ENCODE assay signal across 8 cellular contexts in the genomic region with DNA sequence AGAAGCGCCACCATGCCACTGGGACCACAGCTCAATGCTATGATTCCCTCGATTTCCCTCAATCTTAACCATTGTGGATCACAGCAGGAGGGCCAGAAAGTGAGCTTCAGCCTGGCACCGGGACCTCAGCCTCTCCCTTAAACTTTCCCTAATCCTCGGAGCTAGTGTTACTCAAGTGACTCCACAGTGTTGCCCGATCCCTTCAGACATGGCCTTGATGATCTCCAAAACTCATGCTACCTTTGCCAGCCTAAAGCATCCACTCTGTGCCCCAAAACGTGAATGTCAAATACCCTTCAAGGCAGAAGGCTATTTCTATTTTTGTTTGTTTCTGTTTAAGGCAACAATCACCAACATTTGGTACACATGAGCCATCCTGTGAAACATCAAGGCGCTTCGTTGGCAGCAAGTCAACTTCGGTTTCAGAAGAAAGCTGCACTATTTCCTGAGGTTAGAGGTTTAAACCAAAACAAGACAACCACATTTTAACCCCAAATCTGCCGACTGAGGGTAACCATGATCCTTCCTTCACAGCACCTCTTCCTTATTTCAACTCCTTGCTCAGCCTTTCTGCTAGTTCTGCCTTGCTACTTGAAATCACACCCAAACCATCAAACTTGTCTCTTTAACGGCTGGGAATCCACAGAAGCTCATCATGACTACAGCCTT.
DNase-seq lines count a peak whose midpoint lies in the region; ATAC-seq, FAIRE-seq and TF ChIP-seq lines count a peak whose summit lies in the region.

No MANE protein-coding gene starts in this region.

- TF ChIP-seq POLR2A in breast epithelium (IDR thresholded peaks at IDR 0.05) = no peak

- ATAC-seq in HG02870 (IDR thresholded peaks at IDR 0.05; ENCODE audit: unreplicated experiment) = peak; percentile 67
- peak; percentile 89 for ATAC-seq in stimulated activated effector memory CD8-positive, alpha-beta T cell treated with anti-CD3 and anti-CD28 coated beads, Interleukin-12 subunit alpha, Interleukin-12 subunit beta, amount 100 ng/mL, for 72 hours

- peak overlapping the region; percentile 82 for H3K4me3 Mint-ChIP-seq in T-helper 2 cell treated with Interferon-gamma antibody and Interleukin-4, amounts not matched to agents 5 μg/mL and 100 μg/mL, for 36 hours
- H3K4me3 Mint-ChIP-seq in dendritic cell treated with granulocyte-macrophage colony-stimulating factor and Interleukin-4, amounts not matched to agents 40 ng/mL and 50 ng/mL, for 4 days = peak overlapping the region; percentile 47
- peak overlapping the region; percentile 62 for H3K4me3 Mint-ChIP-seq in stimulated activated effector memory CD8-positive, alpha-beta T cell treated with anti-CD3 and anti-CD28 coated beads, Interleukin-12 subunit alpha, Interleukin-12 subunit beta, amount 100 ng/mL, for 72 hours

- H3K27me3 Mint-ChIP-seq in T-helper 2 cell treated with Interferon-gamma antibody and Interleukin-4, amounts not matched to agents 5 μg/mL and 100 μg/mL, for 36 hours (ENCODE audit: low read depth) = no peaks in the 10 kb centered on the region
- H3K27me3 Mint-ChIP-seq in dendritic cell treated with granulocyte-macrophage colony-stimulating factor and Interleukin-4, amounts not matched to agents 40 ng/mL and 50 ng/mL, for 4 days = no peaks in the 10 kb centered on the region

- no peaks in the 10 kb centered on the region for H3K9me3 Mint-ChIP-seq in T-helper 2 cell treated with Interferon-gamma antibody and Interleukin-4, amounts not matched to agents 5 μg/mL and 100 μg/mL, for 36 hours
- H3K9me3 Mint-ChIP-seq in dendritic cell treated with granulocyte-macrophage colony-stimulating factor and Interleukin-4, amounts not matched to agents 40 ng/mL and 50 ng/mL, for 4 days = no peaks in the 10 kb centered on the region
- no peaks in the 10 kb centered on the region for H3K9me3 Mint-ChIP-seq in stimulated activated effector memory CD8-positive, alpha-beta T cell treated with anti-CD3 and anti-CD28 coated beads, Interleukin-12 subunit alpha, Interleukin-12 subunit beta, amount 100 ng/mL, for 72 hours

- peaks cover 71% of the 10 kb centered on the region for H3K4me1 Mint-ChIP-seq in T-helper 2 cell treated with Interferon-gamma antibody and Interleukin-4, amounts not matched to agents 5 μg/mL and 100 μg/mL, for 36 hours (ENCODE audit: low read depth)
- H3K4me1 Mint-ChIP-seq in dendritic cell treated with granulocyte-macrophage colony-stimulating factor and Interleukin-4, amounts not matched to agents 40 ng/mL and 50 ng/mL, for 4 days (ENCODE audit: low read depth) = peaks cover 59% of the 10 kb centered on the region
- H3K4me1 Mint-ChIP-seq in stimulated activated effector memory CD8-positive, alpha-beta T cell treated with anti-CD3 and anti-CD28 coated beads, Interleukin-12 subunit alpha, Interleukin-12 subunit beta, amount 100 ng/mL, for 72 hours = peaks cover 49% of the 10 kb centered on the region

- H3K4me1 ChIP-seq in right atrium auricular region (no peaks in the 10 kb centered on the region), breast epithelium (no peaks in the 10 kb centered on the region)

- no peaks in the 10 kb centered on the region for H3K9me3 ChIP-seq in right atrium auricular region
- no peaks in the 10 kb centered on the region for H3K9me3 ChIP-seq in breast epithelium

- H3K36me3 ChIP-seq in right atrium auricular region (no peaks in the 10 kb centered on the region), breast epithelium (no peaks in the 10 kb centered on the region)

- no peak overlapping the region for H3K4me3 ChIP-seq in right atrium auricular region
- no peak overlapping the region for H3K4me3 ChIP-seq in breast epithelium

- H3K36me3 Mint-ChIP-seq in T-helper 2 cell treated with Interferon-gamma antibody and Interleukin-4, amounts not matched to agents 5 μg/mL and 100 μg/mL, for 36 hours (ENCODE audit: low read depth) = peaks cover 87% of the 10 kb centered on the region
- peaks cover 100% of the 10 kb centered on the region for H3K36me3 Mint-ChIP-seq in dendritic cell treated with granulocyte-macrophage colony-stimulating factor and Interleukin-4, amounts not matched to agents 40 ng/mL and 50 ng/mL, for 4 days (ENCODE audit: low read depth)
- peaks cover 74% of the 10 kb centered on the region for H3K36me3 Mint-ChIP-seq in stimulated activated effector memory CD8-positive, alpha-beta T cell treated with anti-CD3 and anti-CD28 coated beads, Interleukin-12 subunit alpha, Interleukin-12 subunit beta, amount 100 ng/mL, for 72 hours

- DNase-seq in GM18507 (ENCODE audit: extremely low spot score, insufficient read length, low read depth) (peak; percentile 18), right atrium auricular region (ENCODE audit: low spot score) (no peak), urothelium cell line (ENCODE audit: low spot score) (no peak), breast epithelium (ENCODE audit: low spot score in 2 of 2) (no peak)
- DNase-seq in T-helper 2 cell treated with Interferon-gamma antibody and Interleukin-4, amounts not matched to agents 5 μg/mL and 100 μg/mL, for 36 hours (ENCODE audit: low spot score) = peak; percentile 79
- peak; percentile 16 to 65 for DNase-seq in stimulated activated effector memory CD8-positive, alpha-beta T cell treated with anti-CD3 and anti-CD28 coated beads, Interleukin-12 subunit alpha, Interleukin-12 subunit beta, amount 100 ng/mL, for 72 hours (ENCODE audit: low spot score in 2 of 2)

- H3K27ac ChIP-seq in right atrium auricular region (no peak overlapping the region), breast epithelium (no peak overlapping the region)

- TF ChIP-seq CTCF in right atrium auricular region (IDR thresholded peaks at IDR 0.05) = no peak
- TF ChIP-seq CTCF in breast epithelium (IDR thresholded peaks at IDR 0.05) = no peak

- H3K27ac Mint-ChIP-seq in T-helper 2 cell treated with Interferon-gamma antibody and Interleukin-4, amounts not matched to agents 5 μg/mL and 100 μg/mL, for 36 hours = peak overlapping the region; percentile 94
- H3K27ac Mint-ChIP-seq in dendritic cell treated with granulocyte-macrophage colony-stimulating factor and Interleukin-4, amounts not matched to agents 40 ng/mL and 50 ng/mL, for 4 days = peak overlapping the region; percentile 83
- H3K27ac Mint-ChIP-seq in stimulated activated effector memory CD8-positive, alpha-beta T cell treated with anti-CD3 and anti-CD28 coated beads, Interleukin-12 subunit alpha, Interleukin-12 subunit beta, amount 100 ng/mL, for 72 hours = peak overlapping the region; percentile 72

- H3K27me3 ChIP-seq in right atrium auricular region (no peaks in the 10 kb centered on the region), breast epithelium (no peaks in the 10 kb centered on the region)

- intact Hi-C loops in dendritic cell treated with granulocyte-macrophage colony-stimulating factor and Interleukin-4, amounts not matched to agents 40 ng/mL and 50 ng/mL, for 4 days (cut with micrococcal nuclease) = no loop called here
- intact Hi-C loops in breast epithelium (cut with DNase I; ENCODE audit: low total_unique reads) = no loop called here

- FAIRE-seq in GM18507 (lab: Jason Lieb, UNC) (peak; percentile 88), urothelium cell line (lab: Jason Lieb, UNC) (no peak)

Comparison
In these comparisons a context has a peak if more than half of its experiments do, and no peak if none do; other contexts are left out.
1. DNase-seq: peak in GM18507 (single experiment), T-helper 2 cell treated with Interferon-gamma antibody and Interleukin-4, amounts not matched to agents 5 μg/mL and 100 μg/mL, for 36 hours (single experiment) and stimulated activated effector memory CD8-positive, alpha-beta T cell treated with anti-CD3 and anti-CD28 coated beads, Interleukin-12 subunit alpha, Interleukin-12 subunit beta, amount 100 ng/mL, for 72 hours (2 of 2); none in right atrium auricular region (single experiment), urothelium cell line (single experiment) and breast epithelium (0 of 2).
2. Peak in every context shown above with its lines, with median percentiles within 50 percentile points of each other: H3K27ac Mint-ChIP-seq and H3K4me3 Mint-ChIP-seq.